Comparison of ENCODE assay signal across 20 cellular contexts in genomic region chr10:103545771-103546281, GRCh38. TPM values are rescaled to one million over a fixed set of nuclear protein-coding genes. Genes with fewer than 3 reads are reported as not detected.
DNase-seq lines count a peak whose midpoint lies in the region; ATAC-seq and TF ChIP-seq lines count a peak whose summit lies in the region.
"Had no signal": no experiment of that assay in that cellular context is flagged by ENCODE, and none has a peak within 500 bp of the region (broad histone marks: within the 10 kb centered on the region; RNA-seq: fewer than 3 reads in every experiment).

No MANE protein-coding gene starts in this region.

- WGBS in liver: 54% methylated on average over 4 of the region's 4 CpGs
- 91% methylated on average over 4 of the region's 4 CpGs for WGBS in suprapubic skin

- DNase-seq in NCI-H748 (lab: John Stamatoyannopoulos, UW; ENCODE audit: unreplicated experiment) (peak; percentile 25), NCI-H748 treated with DMSO at 0.1 percent for 48 hours (lab: John Stamatoyannopoulos, UW) (no peak), NCI-H510A treated with DMSO at 0.1 percent for 48 hours (lab: John Stamatoyannopoulos, UW) (peak; percentile 81), suprapubic skin (ENCODE audit: low spot score in 2 of 2) (peak; percentile 25 to 65)
- DNase-seq: activated T-cell treated with anti-CD3 and anti-CD28 coated beads, Interleukin-2, amount 50 U/mL, for 4 hours; Calu3; heart left ventricle; immature natural killer cell; MV-4-11; NCI-H2081; NCI-H69; SJCRH30; stimulated activated CD4-positive, alpha-beta T cell treated with anti-CD3 and anti-CD28 coated beads, Interleukin-4, amount 100 ng/mL, for 1 hour had no signal

- no peak overlapping the region for H3K9ac ChIP-seq in liver (ENCODE audit: low read depth in 1 of 2, low read length in 2 of 2)

- no peak for ATAC-seq in HG03097 (IDR thresholded peaks at IDR 0.05; ENCODE audit: low FRiP score, unreplicated experiment)
- ATAC-seq in GM19395 (IDR thresholded peaks at IDR 0.05; ENCODE audit: unreplicated experiment): no peak
- no peak for ATAC-seq in GM21786 (IDR thresholded peaks at IDR 0.05; ENCODE audit: unreplicated experiment)
- ATAC-seq: activated T-cell treated with anti-CD3 and anti-CD28 coated beads, Interleukin-2, amount 50 U/mL, for 4 hours; heart left ventricle had no signal

- TF ChIP-seq RAD21 in liver (IDR thresholded peaks at IDR 0.05): peak in 1 of 2 donors; percentile 27

- no peak for TF ChIP-seq CTCF in liver (IDR thresholded peaks at IDR 0.05; ENCODE audit: low read depth, low read length, missing input control)
- no peak for TF ChIP-seq CTCF in suprapubic skin (IDR thresholded peaks at IDR 0.05)

- H3K4me3 ChIP-seq in liver (ENCODE audit: low read depth in 1 of 3, low read length in 3 of 3): no peak overlapping the region
- no peak overlapping the region for H3K4me3 ChIP-seq in suprapubic skin
- H3K4me3 ChIP-seq: heart left ventricle, lung, ovary, SJCRH30 had no signal

- H3K4me1 ChIP-seq in liver (ENCODE audit: control insufficient read depth in 4 of 4, insufficient read depth in 4 of 4, low read length in 3 of 4) (peaks cover 4 to 32% (median 20%) of the 10 kb centered on the region in 4 donors), suprapubic skin (peaks cover 9% of the 10 kb centered on the region)

- H3K27me3 ChIP-seq in liver (ENCODE audit: control insufficient read depth in 4 of 4, insufficient read depth in 4 of 4, low read length in 3 of 4): no peaks in the 10 kb centered on the region
- H3K27me3 ChIP-seq in suprapubic skin: no peaks in the 10 kb centered on the region
- H3K27me3 ChIP-seq: heart left ventricle, ovary, SJCRH30 had no signal

- H3K9me3 ChIP-seq in liver (ENCODE audit: control insufficient read depth in 4 of 4, low read length in 3 of 4): no peaks in the 10 kb centered on the region
- H3K9me3 ChIP-seq in suprapubic skin: no peaks in the 10 kb centered on the region
- H3K9me3 ChIP-seq: heart left ventricle, ovary, SJCRH30 had no signal

- TF ChIP-seq POLR2A in suprapubic skin (IDR thresholded peaks at IDR 0.05): no peak

- peak overlapping the region; percentile 49 to 79 for H3K27ac ChIP-seq in liver (ENCODE audit: low read depth in 1 of 2, low read length in 2 of 2)
- H3K27ac ChIP-seq in suprapubic skin: no peak overlapping the region
- H3K27ac ChIP-seq: heart left ventricle, ovary, SJCRH30 had no signal

- no peak for TF ChIP-seq EP300 in suprapubic skin (IDR thresholded peaks at IDR 0.05)

- H3K36me3 ChIP-seq in liver (ENCODE audit: control insufficient read depth in 4 of 4, insufficient read depth in 3 of 4, low read depth in 1 of 4, low read length in 3 of 4) (no peaks in the 10 kb centered on the region), suprapubic skin (no peaks in the 10 kb centered on the region)
- H3K36me3 ChIP-seq: heart left ventricle, ovary, SJCRH30 had no signal

TF ChIP-seq in liver, 16 proteins besides CTCF, POLR2A, EP300 and RAD21:
- no peak for TF ChIP-seq YY1 (IDR thresholded peaks at IDR 0.05)
- TF ChIP-seq ATF3 (IDR thresholded peaks at IDR 0.05): no peak
- TF ChIP-seq REST (IDR thresholded peaks at IDR 0.05): peak; percentile 66
- peak; percentile 96 for TF ChIP-seq SP1 (IDR thresholded peaks at IDR 0.05)
- TF ChIP-seq HNF4G (IDR thresholded peaks at IDR 0.05): peak; percentile 71
- TF ChIP-seq RXRA (IDR thresholded peaks at IDR 0.05): peak; percentile 73 to 88
- TF ChIP-seq HNF4A (conservative IDR thresholded peaks at IDR 0.05): peak; percentile 98
TF ChIP-seq in liver: peak in this region for 5.

RNA-seq across cellular contexts. Expression of gene NEURL1, which starts 52.3 kb away (rescaled TPM):
- total RNA-seq in liver: 1 to 10 TPM in 1 of 2 donors, under 1 TPM in 1; 0.17 to 3.9 TPM
- 1 to 10 TPM in 1 of 2 donors, under 1 TPM in 1; 0.11 to 1.3 TPM for polyA plus RNA-seq in liver
- under 1 TPM in 2 of 4 donors, not detected in 2; 0.18 to 0.30 TPM for total RNA-seq in suprapubic skin
- total RNA-seq: Calu3, fibroblast of lung had no signal
